In the genomic region with DNA sequence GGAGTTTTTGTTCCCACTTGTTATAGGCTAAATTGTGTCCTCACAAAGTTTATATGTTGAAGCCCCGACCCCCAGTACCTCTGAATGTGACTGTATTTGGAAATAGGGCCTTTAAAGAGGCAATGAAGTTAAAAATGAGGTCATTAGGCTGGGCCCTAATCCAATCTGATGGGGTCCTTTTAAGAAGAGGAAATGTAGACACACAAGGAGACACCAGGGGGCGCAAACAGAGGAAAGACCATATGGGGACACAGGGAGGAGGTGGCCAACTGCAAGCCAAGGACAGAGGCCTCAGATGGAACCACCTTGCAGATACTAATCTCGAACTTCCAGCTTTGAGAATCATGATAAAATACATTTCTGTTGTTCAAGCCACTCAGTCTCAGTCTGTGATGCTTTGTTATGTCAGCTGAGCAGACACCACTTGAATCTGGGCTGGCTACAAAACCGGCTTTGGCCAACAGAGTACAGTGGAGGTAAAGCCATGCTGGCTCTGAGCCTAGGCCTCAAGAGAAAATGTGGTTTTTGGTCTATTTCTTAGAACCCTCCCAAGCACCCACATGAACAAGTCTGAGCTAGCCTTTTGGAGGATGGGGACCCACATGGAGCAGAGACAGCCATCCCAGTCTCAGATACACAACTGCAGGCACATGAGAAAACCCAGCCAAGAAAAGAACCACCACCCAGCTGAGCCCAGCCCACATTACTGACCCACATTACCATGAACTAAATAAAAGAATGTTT, we compare ENCODE assay signal across 9 cellular contexts. TPM values are rescaled to one million over a fixed set of nuclear protein-coding genes. Genes with fewer than 3 reads are reported as not detected.
DNase-seq lines count a peak whose midpoint lies in the region; ATAC-seq, FAIRE-seq and TF ChIP-seq lines count a peak whose summit lies in the region.
"Not testable (repeated sequence)": the region's sequence is repeated elsewhere in the genome, so short reads cannot be mapped to it uniquely, and the experiment has no call there.
"Had no signal": no experiment of that assay in that cellular context is flagged by ENCODE, and none has a peak within 500 bp of the region (broad histone marks: within the 10 kb centered on the region; RNA-seq: fewer than 3 reads in every experiment).

No MANE protein-coding gene starts in this region.

- H3K4me1 Mint-ChIP-seq in GM23338, endodermal cell: not testable (repeated sequence)

- H3K9me3 ChIP-seq in endodermal cell (ENCODE audit: control insufficient read depth, low read length); HepG2 (ENCODE audit: low read length): not testable (repeated sequence)

- BruUV-seq in HepG2 (replicated peaks; lab: Mats Ljungman, UMichigan), result TSS peak; percentile 29

- ATAC-seq in GM23338 (peak; percentile 90), HepG2 (peak; percentile 58)

- 0 to 19% methylated on average over 1 to 3 of the region's 4 CpGs for WGBS in endodermal cell (ENCODE audit: insufficient coverage in 1 of 2, insufficient read length in 1 of 2), 2 experiments
- 30% methylated on average over 4 of the region's 4 CpGs for WGBS in HepG2 (ENCODE audit: low lambda C conversion rate)

- not testable (repeated sequence) for H3K9me3 Mint-ChIP-seq in GM23338, endodermal cell

- CTCF ChIA-PET in HepG2 (lab: Yijun Ruan, JAX; ENCODE audit: low intra/inter-chr PET ratio, low total read pairs), result not testable (repeated sequence)

- TF ChIP-seq POLR2A in HepG2 (IDR thresholded peaks at IDR 0.05; ENCODE audit: insufficient read depth in 1 of 2, low read depth in 2 of 2, low read length in 2 of 2), result not testable (repeated sequence)

- H3K9me2 ChIP-seq in GM23338 (ENCODE audit: insufficient read depth), result not testable (repeated sequence)

- intact Hi-C loops in HepG2 (cut with micrococcal nuclease; ENCODE audit: unreplicated experiment), result not testable (repeated sequence)

- TF ChIP-seq RAD21 in HepG2 (CRISPR knock-in tag; IDR thresholded peaks at IDR 0.05), result not testable (repeated sequence)

- H4K20me1 ChIP-seq in GM23338 (replicated peaks; ENCODE audit: insufficient read depth); HepG2 (ENCODE audit: insufficient read depth, low read length): not testable (repeated sequence)

- not testable (repeated sequence) for H3K79me2 ChIP-seq in GM23338 (replicated peaks; ENCODE audit: insufficient read depth); HepG2 (ENCODE audit: insufficient read depth, low read length)

- H2AFZ ChIP-seq in GM23338; HepG2 (ENCODE audit: low read length): not testable (repeated sequence)

- H3K4me3 Mint-ChIP-seq in GM23338, endodermal cell: not testable (repeated sequence)

- POLR2A ChIA-PET in HepG2 (lab: Yijun Ruan, JAX), result not testable (repeated sequence)

- DNase-seq in GM23338 (ENCODE audit: low spot score), result peak; percentile 80
- DNase-seq in NCI-H1694 (lab: John Stamatoyannopoulos, UW), result peak; percentile 40
- peak; percentile 37 for DNase-seq in RCC 7860 (ENCODE audit: low spot score)
- DNase-seq in activated CD8-positive, alpha-beta memory T cell treated with anti-CD3 and anti-CD28 coated beads, Interleukin-2, amount 50 U/mL, for 24 hours (ENCODE audit: extremely low read depth), result peak; percentile 10
- peak; percentile 79 for DNase-seq in endodermal cell
- DNase-seq in HepG2 (ENCODE audit: low spot score), result peak; percentile 78
- DNase-seq in stimulated activated CD4-positive, alpha-beta T cell treated with anti-CD3 and anti-CD28 coated beads, Interleukin-2, amount 100 ng/mL, for 24 hours, result peak; percentile 34 to 51

- not testable (repeated sequence) for H3K36me3 Mint-ChIP-seq in GM23338 (ENCODE audit: low read depth); endodermal cell (ENCODE audit: low read depth)

- H3K27ac ChIP-seq in C4-2B; GM23338 (ENCODE audit: low read depth); endodermal cell (ENCODE audit: low read depth, low read length); HepG2 (ENCODE audit: extremely low read length, insufficient read depth, low read length): not testable (repeated sequence)

- H3K27me3 ChIP-seq in GM23338 (ENCODE audit: insufficient read depth); endodermal cell (ENCODE audit: control insufficient read depth, insufficient read depth, low read length, poor library complexity, severe bottlenecking); HepG2 (ENCODE audit: control insufficient read depth in 1 of 2, insufficient read depth in 2 of 2, low read length in 2 of 2): not testable (repeated sequence)

- H3K27ac Mint-ChIP-seq in GM23338, endodermal cell: not testable (repeated sequence)

- TF ChIP-seq EP300 in HepG2 (IDR thresholded peaks at IDR 0.05; ENCODE audit: low read depth in 2 of 2, low read length in 2 of 2); HepG2 (CRISPR knock-in tag; IDR thresholded peaks at IDR 0.05; ENCODE audit: borderline replicate concordance): not testable (repeated sequence)

- peak; percentile 31 for FAIRE-seq in RCC 7860 (lab: Jason Lieb, UNC)
- FAIRE-seq in HepG2 (lab: Jason Lieb, UNC), result peak; percentile 90

- H3K27me3 Mint-ChIP-seq in GM23338 (ENCODE audit: insufficient read depth, low read depth, poor library complexity); endodermal cell (ENCODE audit: insufficient read depth): not testable (repeated sequence)

- in situ Hi-C loops in HepG2 (cut with HindIII; ENCODE audit: extremely low pct_ligation_motif_present, low pct_unique_long_range_greater_than_20kb), result not testable (repeated sequence)

- TF ChIP-seq CTCF in C4-2B (conservative IDR thresholded peaks at IDR 0.05), result peak; percentile 35
- peak; percentile 45 to 53 for TF ChIP-seq CTCF in GM23338 (conservative IDR thresholded peaks at IDR 0.05; ENCODE audit: low read depth in 2 of 2)
- TF ChIP-seq CTCF in endodermal cell (conservative IDR thresholded peaks at IDR 0.05), result peak; percentile 57
- TF ChIP-seq CTCF in HepG2 (CRISPR knock-in tag; IDR thresholded peaks at IDR 0.05), result peak; percentile 38

- not testable (repeated sequence) for H3K4me3 ChIP-seq in GM23338; endodermal cell (ENCODE audit: low read length); HepG2 (replicated peaks in 1 of 3; ENCODE audit: insufficient read depth in 1 of 3, low read depth in 2 of 3, low read length in 3 of 3)

- not testable (repeated sequence) for H3K9ac ChIP-seq in endodermal cell (ENCODE audit: extremely low read depth, low read length, poor library complexity, severe bottlenecking); HepG2 (ENCODE audit: insufficient read depth, low read depth, low read length)

- not testable (repeated sequence) for H3K36me3 ChIP-seq in GM23338 (ENCODE audit: insufficient read depth); endodermal cell (ENCODE audit: control insufficient read depth, insufficient read depth, low read length)
- peaks cover 16 to 36% of the 10 kb centered on the region in 2 experiments for H3K36me3 ChIP-seq in HepG2 (replicated peaks in 1 of 2; ENCODE audit: control insufficient read depth in 1 of 2, insufficient read depth in 2 of 2, low read length in 2 of 2)

- not testable (repeated sequence) for H3F3A ChIP-seq in GM23338 (replicated peaks; ENCODE audit: low read depth)

- H3K4me1 ChIP-seq in GM23338 (ENCODE audit: insufficient read depth); endodermal cell (ENCODE audit: control insufficient read depth, insufficient read depth, low read length): not testable (repeated sequence)
- H3K4me1 ChIP-seq in HepG2 (ENCODE audit: insufficient read depth, low read length), result peaks cover 20% of the 10 kb centered on the region

- not testable (repeated sequence) for H3K4me2 ChIP-seq in GM23338; HepG2 (ENCODE audit: low read depth, low read length)

RNA-seq across cellular contexts. Expression of gene ABCC6, which starts 20.7 kb away (rescaled TPM):
- total RNA-seq in GM23338 (2014; rRNA removed; shearing (Covaris generic)), result 0.16 and 0.73 TPM in 2 replicates
- 1.4 and 2.8 TPM in 2 replicates for polyA plus RNA-seq in GM23338 (2016; fragmentation: Nextera tagmentation; extraction: Ambion mirVana)
- total RNA-seq in endodermal cell, result 1 to 10 TPM; 6.5 to 7.8 TPM
- polyA plus RNA-seq in endodermal cell (2013, experiment 1 of 2), result 4.4 TPM
- polyA plus RNA-seq in endodermal cell (2013, experiment 2 of 2), result 4.1 TPM
- 69.0 and 105 TPM in 2 replicates for total RNA-seq in HepG2 (2016; rRNA removed; fragmentation: Illumina TruSeq; extraction: Trizol)
- 46.6 and 50.0 TPM in 2 replicates for total RNA-seq in HepG2 (2016; cell fraction: cytosol; rRNA removed; fragmentation: Illumina TruSeq; extraction: Trizol; ENCODE audit: low read depth)
- total RNA-seq in HepG2 (2016; cell fraction: insoluble cytoplasmic fraction; rRNA removed; fragmentation: Illumina TruSeq; extraction: Trizol), result 66.2 and 111 TPM in 2 replicates
- total RNA-seq in HepG2 (2016; cell fraction: membrane; rRNA removed; fragmentation: Illumina TruSeq; extraction: Trizol), result 72.4 and 74.0 TPM in 2 replicates
- 130 and 145 TPM in 2 replicates for total RNA-seq in HepG2 (2016; cell fraction: nucleus; rRNA removed; fragmentation: Illumina TruSeq; extraction: Trizol)
- polyA plus RNA-seq in HepG2 (2011; rRNA removed), result 82.4 and 93.6 TPM in 2 replicates
- 54.2 and 60.1 TPM in 2 replicates for polyA plus RNA-seq in HepG2 (2011; cell fraction: cytosol; rRNA removed)
- 278 and 296 TPM in 2 replicates for polyA plus RNA-seq in HepG2 (2011; cell fraction: nucleus; rRNA removed)
- 40.5 and 55.8 TPM in 2 replicates for polyA plus RNA-seq in HepG2 (2012)
- polyA plus RNA-seq in HepG2 (2016; cell fraction: cytosol; fragmentation: Illumina TruSeq; extraction: Trizol; ENCODE audit: low read depth), result 42.5 and 47.9 TPM in 2 replicates
- 81.9 and 89.8 TPM in 2 replicates for polyA plus RNA-seq in HepG2 (2016; cell fraction: insoluble cytoplasmic fraction; fragmentation: Illumina TruSeq; extraction: Trizol; ENCODE audit: low read depth)
- polyA plus RNA-seq in HepG2 (2016; cell fraction: membrane; fragmentation: Illumina TruSeq; extraction: Trizol; ENCODE audit: low read depth), result 76.1 and 80.8 TPM in 2 replicates
- 234 and 237 TPM in 2 replicates for polyA plus RNA-seq in HepG2 (2016; cell fraction: nucleus; fragmentation: Illumina TruSeq; extraction: Trizol; ENCODE audit: insufficient read depth, low read depth)
- 3.8 and 144 TPM in 2 replicates for polyA minus RNA-seq in HepG2 (2011; rRNA and poly(A)+ RNA removed; ENCODE audit: low replicate concordance)
- 22.9 and 30.3 TPM in 2 replicates for polyA minus RNA-seq in HepG2 (2011; cell fraction: cytosol; rRNA and poly(A)+ RNA removed)
- polyA minus RNA-seq in HepG2 (2011; cell fraction: nucleus; rRNA and poly(A)+ RNA removed), result 184 and 244 TPM in 2 replicates
- total RNA-seq: naive thymus-derived CD8-positive, alpha-beta T cell had no signal

RNA-seq across cellular contexts. Expression of gene NOMO3, which starts 29.8 kb away (rescaled TPM):
- total RNA-seq in GM23338 (2014; rRNA removed; shearing (Covaris generic)), result 25.9 and 28.3 TPM in 2 replicates
- polyA plus RNA-seq in GM23338 (2016; fragmentation: Nextera tagmentation; extraction: Ambion mirVana) (8.7 and 9.2 TPM in 2 replicates), HepG2 (2011; rRNA removed) (80.8 and 85.8 TPM in 2 replicates)
- total RNA-seq in endodermal cell (10 to 100 TPM; 38.4 to 75.9 TPM), HepG2 (2016; rRNA removed; fragmentation: Illumina TruSeq; extraction: Trizol) (17.2 and 44.0 TPM in 2 replicates)
- polyA plus RNA-seq in endodermal cell (2013, experiment 1 of 2), result 44.3 TPM
- polyA plus RNA-seq in endodermal cell (2013, experiment 2 of 2), result 44.3 TPM
- total RNA-seq in HepG2 (2016; cell fraction: cytosol; rRNA removed; fragmentation: Illumina TruSeq; extraction: Trizol; ENCODE audit: low read depth), result 31.5 and 33.0 TPM in 2 replicates
- 14.3 and 47.7 TPM in 2 replicates for total RNA-seq in HepG2 (2016; cell fraction: insoluble cytoplasmic fraction; rRNA removed; fragmentation: Illumina TruSeq; extraction: Trizol)
- 25.3 and 26.3 TPM in 2 replicates for total RNA-seq in HepG2 (2016; cell fraction: membrane; rRNA removed; fragmentation: Illumina TruSeq; extraction: Trizol)
- total RNA-seq in HepG2 (2016; cell fraction: nucleus; rRNA removed; fragmentation: Illumina TruSeq; extraction: Trizol), result 79.2 and 109 TPM in 2 replicates
- 22.4 and 52.5 TPM in 2 replicates for polyA plus RNA-seq in HepG2 (2011; cell fraction: cytosol; rRNA removed)
- 206 and 219 TPM in 2 replicates for polyA plus RNA-seq in HepG2 (2011; cell fraction: nucleus; rRNA removed)
- 98.9 and 131 TPM in 2 replicates for polyA plus RNA-seq in HepG2 (2012)
- polyA plus RNA-seq in HepG2 (2016; cell fraction: cytosol; fragmentation: Illumina TruSeq; extraction: Trizol; ENCODE audit: low read depth), result 2.0 and 3.3 TPM in 2 replicates
- 7.8 and 8.3 TPM in 2 replicates for polyA plus RNA-seq in HepG2 (2016; cell fraction: insoluble cytoplasmic fraction; fragmentation: Illumina TruSeq; extraction: Trizol; ENCODE audit: low read depth)
- 3.5 and 4.3 TPM in 2 replicates for polyA plus RNA-seq in HepG2 (2016; cell fraction: membrane; fragmentation: Illumina TruSeq; extraction: Trizol; ENCODE audit: low read depth)
- 123 and 146 TPM in 2 replicates for polyA plus RNA-seq in HepG2 (2016; cell fraction: nucleus; fragmentation: Illumina TruSeq; extraction: Trizol; ENCODE audit: insufficient read depth, low read depth)
- polyA minus RNA-seq in HepG2 (2011; rRNA and poly(A)+ RNA removed; ENCODE audit: low replicate concordance), result 124 and 446 TPM in 2 replicates
- polyA minus RNA-seq in HepG2 (2011; cell fraction: cytosol; rRNA and poly(A)+ RNA removed), result 66.0 and 80.2 TPM in 2 replicates
- polyA minus RNA-seq in HepG2 (2011; cell fraction: nucleus; rRNA and poly(A)+ RNA removed), result 170 and 246 TPM in 2 replicates

Comparison
In these comparisons a context has a peak if more than half of its experiments do, and no peak if none do; other contexts are left out.
1. DNase-seq: peak in every context shown above with its lines; median percentile 80 in GM23338; 79 in endodermal cell; 78 in HepG2; 42 in stimulated activated CD4-positive, alpha-beta T cell treated with anti-CD3 and anti-CD28 coated beads, Interleukin-2, amount 100 ng/mL, for 24 hours; 40 in NCI-H1694; 37 in RCC 7860; 10 in activated CD8-positive, alpha-beta memory T cell treated with anti-CD3 and anti-CD28 coated beads, Interleukin-2, amount 50 U/mL, for 24 hours.
2. RNA of gene ABCC6, which starts 20.7 kb away (total RNA-seq): 46.6 to 145 TPM in HepG2; 6.5 to 7.8 TPM in endodermal cell and 0.16 to 0.73 TPM in GM23338; every median in the first group is over 4 times any median in the second.
3. Peak in every context shown above with its lines, with median percentiles within 50 percentile points of each other: CTCF ChIP-seq.